ENCODE assay signal across 13 cellular contexts in the genomic region with DNA sequence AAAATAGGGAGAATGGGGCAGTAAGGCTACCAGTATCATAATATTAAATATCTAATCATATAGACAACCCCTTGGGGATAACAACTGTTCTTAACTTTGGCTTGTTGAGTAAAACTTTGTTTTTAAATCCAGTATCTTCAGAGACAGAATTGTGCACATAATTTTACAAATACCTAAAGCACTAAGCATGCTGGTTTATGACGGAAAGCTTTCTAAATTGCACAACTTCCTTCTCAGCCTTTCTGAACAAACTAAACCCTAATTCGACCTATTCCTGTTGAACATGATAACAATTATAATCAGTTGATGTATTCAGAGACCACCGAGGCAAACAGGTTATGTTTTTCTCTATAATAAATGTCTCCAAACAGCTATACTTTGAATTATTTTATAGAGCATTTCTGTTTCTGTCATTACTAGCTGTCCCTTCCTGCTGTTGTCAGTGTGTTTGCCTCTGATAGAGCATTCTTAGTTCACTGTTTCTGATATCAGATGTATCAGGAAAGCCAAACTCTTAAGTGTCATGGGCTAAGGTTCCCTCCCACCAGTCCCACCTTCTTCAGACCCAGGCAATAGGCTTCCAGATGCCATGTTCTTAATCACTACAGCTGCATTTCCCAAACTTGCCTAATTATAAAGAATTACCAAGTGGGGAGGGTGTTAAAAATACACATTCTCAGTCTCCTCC. TPM values are rescaled to one million over a fixed set of nuclear protein-coding genes. Genes with fewer than 3 reads are reported as not detected.
DNase-seq lines count a peak whose midpoint lies in the region; ATAC-seq, FAIRE-seq and TF ChIP-seq lines count a peak whose summit lies in the region.
"Had no signal": no experiment of that assay in that cellular context is flagged by ENCODE, and none has a peak within 500 bp of the region (broad histone marks: within the 10 kb centered on the region; RNA-seq: fewer than 3 reads in every experiment).

No MANE protein-coding gene starts in this region.

- H3K36me3 ChIP-seq in IMR-90 (ENCODE audit: control insufficient read depth, insufficient read depth, low read length) = no peaks in the 10 kb centered on the region
- no peaks in the 10 kb centered on the region for H3K36me3 ChIP-seq in brain microvascular endothelial cell (replicated peaks)
- H3K36me3 ChIP-seq in keratinocyte (ENCODE audit: control insufficient read depth in 2 of 2, extremely low read depth in 1 of 2, insufficient read depth in 2 of 2, low read length in 2 of 2) = no peaks in the 10 kb centered on the region
- no peaks in the 10 kb centered on the region for H3K36me3 ChIP-seq in thoracic aorta

- no peak for TF ChIP-seq RAD21 in IMR-90 (IDR thresholded peaks at IDR 0.05; ENCODE audit: low read length)

- peaks cover under 1% of the 10 kb centered on the region for H3K4me1 Mint-ChIP-seq in activated T-helper 2 cell treated with anti-CD3 and anti-CD28 coated beads, Interferon-gamma antibody, Interleukin-2, Interleukin-4, amounts not matched to agents 10 μg/mL and 5 μg/mL and 100 μg/mL, durations not matched to agents 14 hours and 24 hours and 36 hours (ENCODE audit: low read depth)
- no peaks in the 10 kb centered on the region for H3K4me1 Mint-ChIP-seq in activated CD4-positive, alpha-beta T cell treated with anti-CD3 and anti-CD28 coated beads, Interleukin-2, amount 10 ng/mL, durations not matched to agents 7 days and 5 days

- H2AK5ac ChIP-seq in IMR-90 (ENCODE audit: low read depth, low read length) = peak overlapping the region; percentile 82

- TF ChIP-seq CTCF in IMR-90 (conservative IDR thresholded peaks at IDR 0.05; ENCODE audit: low read depth, low read length) (no peak), brain microvascular endothelial cell (IDR thresholded peaks at IDR 0.05; ENCODE audit: low read depth, low read length, missing control alignments) (no peak), keratinocyte (optimal IDR thresholded peaks at IDR 0.05 in 1 of 3, IDR thresholded peaks at IDR 0.05 in 1 of 3, conservative IDR thresholded peaks at IDR 0.05 in 1 of 3; ENCODE audit: extremely low read depth in 1 of 3, insufficient read depth in 2 of 3, low read length in 3 of 3) (no peak), thoracic aorta (IDR thresholded peaks at IDR 0.05) (no peak)

- in situ Hi-C loops in IMR-90 (cut with MboI; ENCODE audit: low sequenced_read_pairs) (no loop called here), brain microvascular endothelial cell (cut with HindIII; ENCODE audit: low pct_ligation_motif_present, low sequenced_read_pairs) (no loop called here)

- no peaks in the 10 kb centered on the region for H3K9me3 ChIP-seq in IMR-90 (ENCODE audit: control insufficient read depth, insufficient read depth, low read length)
- H3K9me3 ChIP-seq in keratinocyte (ENCODE audit: control insufficient read depth, low read depth, low read length) = no peaks in the 10 kb centered on the region
- no peaks in the 10 kb centered on the region for H3K9me3 ChIP-seq in thoracic aorta

- POLR2A ChIA-PET in IMR-90 (lab: Charles Lee; ENCODE audit: unreplicated experiment) = no interaction called here
- POLR2A ChIA-PET in activated CD4-positive, alpha-beta T cell treated with anti-CD3 and anti-CD28 coated beads, Interleukin-2, amount 10 ng/mL, durations not matched to agents 7 days and 5 days (lab: Charles Lee) = no interaction called here

- peak overlapping the region; percentile 40 for H2BK120ac ChIP-seq in IMR-90 (ENCODE audit: low read depth, low read length)

- H3K27me3 Mint-ChIP-seq in activated T-helper 2 cell treated with anti-CD3 and anti-CD28 coated beads, Interferon-gamma antibody, Interleukin-2, Interleukin-4, amounts not matched to agents 10 μg/mL and 5 μg/mL and 100 μg/mL, durations not matched to agents 14 hours and 24 hours and 36 hours (ENCODE audit: low read depth) = no peaks in the 10 kb centered on the region
- H3K27me3 Mint-ChIP-seq in activated CD4-positive, alpha-beta T cell treated with anti-CD3 and anti-CD28 coated beads, Interleukin-2, amount 10 ng/mL, durations not matched to agents 7 days and 5 days = no peaks in the 10 kb centered on the region
- H3K27me3 Mint-ChIP-seq: effector memory CD8-positive, alpha-beta T cell had no signal

- H3K36me3 Mint-ChIP-seq in activated T-helper 2 cell treated with anti-CD3 and anti-CD28 coated beads, Interferon-gamma antibody, Interleukin-2, Interleukin-4, amounts not matched to agents 10 μg/mL and 5 μg/mL and 100 μg/mL, durations not matched to agents 14 hours and 24 hours and 36 hours (ENCODE audit: low read depth) = no peaks in the 10 kb centered on the region
- no peaks in the 10 kb centered on the region for H3K36me3 Mint-ChIP-seq in activated CD4-positive, alpha-beta T cell treated with anti-CD3 and anti-CD28 coated beads, Interleukin-2, amount 10 ng/mL, durations not matched to agents 7 days and 5 days (ENCODE audit: low read depth)

- H2BK5ac ChIP-seq in IMR-90 (ENCODE audit: low read depth, low read length, poor library complexity, severe bottlenecking) = peak overlapping the region; percentile 78

- no peak overlapping the region for H3K56ac ChIP-seq in IMR-90 (ENCODE audit: extremely low read depth, insufficient read depth, low read length)

- no peak for FAIRE-seq in keratinocyte (lab: Jason Lieb, UNC)
- FAIRE-seq: D721Med had no signal

- dilution Hi-C loops in IMR-90 (cut with HindIII; ENCODE audit: low sequenced_read_pairs, unreplicated experiment) = no loop called here
- dilution Hi-C loops in keratinocyte (cut with MboI; ENCODE audit: extremely low pct_ligation_motif_present, low sequenced_read_pairs) = no loop called here

- no peaks in the 10 kb centered on the region for H3K9me3 Mint-ChIP-seq in activated T-helper 2 cell treated with anti-CD3 and anti-CD28 coated beads, Interferon-gamma antibody, Interleukin-2, Interleukin-4, amounts not matched to agents 10 μg/mL and 5 μg/mL and 100 μg/mL, durations not matched to agents 14 hours and 24 hours and 36 hours
- H3K9me3 Mint-ChIP-seq in activated CD4-positive, alpha-beta T cell treated with anti-CD3 and anti-CD28 coated beads, Interleukin-2, amount 10 ng/mL, durations not matched to agents 7 days and 5 days = no peaks in the 10 kb centered on the region
- H3K9me3 Mint-ChIP-seq: effector memory CD8-positive, alpha-beta T cell had no signal

- peak overlapping the region; percentile 38; the same call in 1 of the 2 replicates for H3K4me2 ChIP-seq in IMR-90 (ENCODE audit: low read depth, low read length)
- H3K4me2 ChIP-seq in keratinocyte (ENCODE audit: control insufficient read depth, extremely low read depth, insufficient read depth, low read depth, low read length) = no peak overlapping the region
- H3K4me2 ChIP-seq: KMS-11 had no signal

- CTCF ChIA-PET in IMR-90 (lab: Yijun Ruan, JAX) = interaction anchor here (1.4 kb wide), 1 partner anchor 16 kb away, joined by 5 read pairs; no protein-coding TSS in a partner anchor
- CTCF ChIA-PET in activated CD4-positive, alpha-beta T cell treated with anti-CD3 and anti-CD28 coated beads, Interleukin-2, amount 10 ng/mL, durations not matched to agents 7 days and 5 days (lab: Charles Lee) = interaction anchor here (0.6 to 1.5 kb wide), 3 partner anchors 12 to 377 kb away, joined by 3 read pairs; partner anchors contain the start of gene LPIN3

- H3K4ac ChIP-seq in IMR-90 (ENCODE audit: low read depth, low read length) = peak overlapping the region; percentile 57

- WGBS in IMR-90 (ENCODE audit: extremely low coverage in 2 of 2, insufficient read length in 1 of 2), 2 experiments = no CpG with 5 or more reads among the region's 3 CpGs

- peaks cover 44 to 74% of the 10 kb centered on the region in 2 experiments for H3K79me1 ChIP-seq in IMR-90 (ENCODE audit: low read depth in 1 of 2, low read length in 2 of 2)

- peaks cover 52% of the 10 kb centered on the region for H3K79me2 ChIP-seq in keratinocyte (ENCODE audit: control insufficient read depth, insufficient read depth, low read length)

- H2BK20ac ChIP-seq in IMR-90 (ENCODE audit: low read depth, low read length) = peak overlapping the region; percentile 20; the same call in 1 of the 2 replicates

- no TSS peak for BruUV-seq in IMR-90 (replicated peaks; lab: Mats Ljungman, UMichigan)

- H4K91ac ChIP-seq in IMR-90 (ENCODE audit: insufficient read depth, low read depth, low read length) = no peak overlapping the region

- peak overlapping the region; percentile 67; the same call in 1 of the 3 replicates for H2BK15ac ChIP-seq in IMR-90 (ENCODE audit: low read depth, low read length)

- H2AFZ ChIP-seq in IMR-90 (replicated peaks; ENCODE audit: low read length, poor library complexity) (no peak overlapping the region), keratinocyte (ENCODE audit: control insufficient read depth, low read length) (no peak overlapping the region)

- H3K27me3 ChIP-seq in IMR-90 (ENCODE audit: control insufficient read depth, insufficient read depth, low read length) = no peaks in the 10 kb centered on the region
- H3K27me3 ChIP-seq in brain microvascular endothelial cell (replicated peaks) = no peaks in the 10 kb centered on the region
- no peaks in the 10 kb centered on the region for H3K27me3 ChIP-seq in keratinocyte (ENCODE audit: control insufficient read depth, extremely low read depth, insufficient read depth, low read length)
- no peaks in the 10 kb centered on the region for H3K27me3 ChIP-seq in thoracic aorta (replicated peaks; ENCODE audit: insufficient read depth)

- no peak overlapping the region for H3K4me3 ChIP-seq in IMR-90 (ENCODE audit: insufficient read depth, low read depth, low read length)
- H3K4me3 ChIP-seq in brain microvascular endothelial cell (ENCODE audit: low read depth, low read length) = no peak overlapping the region
- H3K4me3 ChIP-seq in keratinocyte (ENCODE audit: control insufficient read depth in 2 of 3, extremely low read depth in 1 of 3, insufficient read depth in 2 of 3, low read depth in 1 of 3, low read length in 3 of 3) = no peak overlapping the region
- H3K4me3 ChIP-seq in thoracic aorta = no peak overlapping the region

- peak overlapping the region; percentile 18 for H3K14ac ChIP-seq in IMR-90 (replicated peaks; ENCODE audit: low read depth, low read length)

- peak overlapping the region; percentile 68; the same call in 1 of the 2 replicates for H3K23ac ChIP-seq in IMR-90 (ENCODE audit: low read depth, low read length)

- peak overlapping the region; percentile 92; the same call in 1 of the 2 replicates for H3K18ac ChIP-seq in IMR-90 (ENCODE audit: low read depth, low read length)

- H3K27ac ChIP-seq in IMR-90 (ENCODE audit: insufficient read depth, low read length) (peak overlapping the region; percentile 33; the same call in 1 of the 2 replicates), brain microvascular endothelial cell (peak overlapping the region; percentile 77), keratinocyte (ENCODE audit: control insufficient read depth, insufficient read depth, low read length) (peak overlapping the region; percentile 10), thoracic aorta (peak overlapping the region; percentile 46 to 72)
- H3K27ac ChIP-seq: KMS-11 had no signal

- H3K27ac Mint-ChIP-seq in activated T-helper 2 cell treated with anti-CD3 and anti-CD28 coated beads, Interferon-gamma antibody, Interleukin-2, Interleukin-4, amounts not matched to agents 10 μg/mL and 5 μg/mL and 100 μg/mL, durations not matched to agents 14 hours and 24 hours and 36 hours = no peak overlapping the region
- no peak overlapping the region for H3K27ac Mint-ChIP-seq in activated CD4-positive, alpha-beta T cell treated with anti-CD3 and anti-CD28 coated beads, Interleukin-2, amount 10 ng/mL, durations not matched to agents 7 days and 5 days
- H3K27ac Mint-ChIP-seq: effector memory CD8-positive, alpha-beta T cell had no signal

- intact Hi-C loops in IMR-90 (cut with micrococcal nuclease) = loop anchor here (1.0 kb wide), 1 partner anchor 7 kb away; no protein-coding TSS in a partner anchor
- intact Hi-C loops in activated T-helper 2 cell treated with anti-CD3 and anti-CD28 coated beads, Interferon-gamma antibody, Interleukin-2, Interleukin-4, amounts not matched to agents 10 μg/mL and 5 μg/mL and 100 μg/mL, durations not matched to agents 14 hours and 24 hours and 36 hours (cut with micrococcal nuclease) = no loop called here

- H3K9ac ChIP-seq in IMR-90 (ENCODE audit: low read depth, low read length) (no peak overlapping the region), keratinocyte (ENCODE audit: control insufficient read depth, extremely low read depth, insufficient read depth, low read length) (no peak overlapping the region)
- H3K9ac ChIP-seq: KMS-11 had no signal

- H3K9me1 ChIP-seq in IMR-90 (ENCODE audit: insufficient read depth, low read length) (peaks cover 20% of the 10 kb centered on the region), keratinocyte (ENCODE audit: control insufficient read depth, extremely low read depth, insufficient read depth, low read length) (no peaks in the 10 kb centered on the region)

- H3K4me3 Mint-ChIP-seq in activated T-helper 2 cell treated with anti-CD3 and anti-CD28 coated beads, Interferon-gamma antibody, Interleukin-2, Interleukin-4, amounts not matched to agents 10 μg/mL and 5 μg/mL and 100 μg/mL, durations not matched to agents 14 hours and 24 hours and 36 hours (ENCODE audit: low read depth) = no peak overlapping the region
- H3K4me3 Mint-ChIP-seq in activated CD4-positive, alpha-beta T cell treated with anti-CD3 and anti-CD28 coated beads, Interleukin-2, amount 10 ng/mL, durations not matched to agents 7 days and 5 days = no peak overlapping the region
- H3K4me3 Mint-ChIP-seq: effector memory CD8-positive, alpha-beta T cell had no signal

- H2AK9ac ChIP-seq in IMR-90 (replicated peaks; ENCODE audit: low read depth, low read length, poor library complexity) = no peak overlapping the region

- TF ChIP-seq POLR2A in IMR-90 (IDR thresholded peaks at IDR 0.05; ENCODE audit: low read depth, low read length) = no peak

- ATAC-seq in IMR-90 (ENCODE audit: low read depth) = peak; percentile 40; the same call in 1 of the 2 replicates
- peak; percentile 70 for ATAC-seq in thoracic aorta (ENCODE audit: insufficient number of reproducible peaks, low FRiP score, low read depth)
- ATAC-seq in HG02678 (IDR thresholded peaks at IDR 0.05; ENCODE audit: unreplicated experiment) = no peak
- ATAC-seq: effector memory CD8-positive, alpha-beta T cell had no signal

- H4K20me1 ChIP-seq in IMR-90 (ENCODE audit: insufficient read depth, low read length) = peaks cover 48% of the 10 kb centered on the region
- H4K20me1 ChIP-seq in keratinocyte (ENCODE audit: control insufficient read depth, extremely low read depth, insufficient read depth, low read length) = no peaks in the 10 kb centered on the region

- peak overlapping the region in 1 of 2 experiments; percentile 62; a peak in 1 of 4 replicates for H4K8ac ChIP-seq in IMR-90 (ENCODE audit: low read depth in 2 of 2, low read length in 2 of 2)

- peaks cover 17% of the 10 kb centered on the region for H3K4me1 ChIP-seq in IMR-90 (ENCODE audit: control insufficient read depth, insufficient read depth, low read length)
- H3K4me1 ChIP-seq in keratinocyte (ENCODE audit: control insufficient read depth, extremely low read depth, insufficient read depth, low read length) = peaks cover 24% of the 10 kb centered on the region
- H3K4me1 ChIP-seq in thoracic aorta (ENCODE audit: control insufficient read depth in 1 of 2, low read depth in 2 of 2) = peaks cover 27 to 42% of the 10 kb centered on the region in 2 donors

- DNase-seq in IMR-90 = peak; percentile 61
- no peak for DNase-seq in brain microvascular endothelial cell
- no peak for DNase-seq in keratinocyte (ENCODE audit: low read depth, low spot score)
- DNase-seq in thoracic aorta (ENCODE audit: low spot score) = no peak
- no peak for DNase-seq in activated T-helper 2 cell treated with anti-CD3 and anti-CD28 coated beads, Interferon-gamma antibody, Interleukin-2, Interleukin-4, amounts not matched to agents 10 μg/mL and 5 μg/mL and 100 μg/mL, durations not matched to agents 14 hours and 24 hours and 36 hours (ENCODE audit: low spot score)
- no peak for DNase-seq in activated CD4-positive, alpha-beta T cell treated with anti-CD3 and anti-CD28 coated beads, Interleukin-2, amount 10 ng/mL, durations not matched to agents 7 days and 5 days
- DNase-seq in activated CD8-positive, alpha-beta memory T cell treated with anti-CD3 and anti-CD28 coated beads for 24 hours = no peak
- DNase-seq: activated T-cell treated with anti-CD3 and anti-CD28 coated beads for 4 hours; effector memory CD8-positive, alpha-beta T cell; NCI-H446 treated with DMSO at 0.1 percent for 48 hours had no signal

- peak overlapping the region; percentile 49; the same call in 1 of the 2 replicates for H4K5ac ChIP-seq in IMR-90 (ENCODE audit: low read depth, low read length)

RNA-seq across cellular contexts. Expression of gene ZHX3, which starts 8.7 kb away (rescaled TPM):
- total RNA-seq in IMR-90 (2012; rRNA removed) (28.0 and 28.3 TPM in 2 replicates), thoracic aorta (10 to 100 TPM; 60.8 to 74.9 TPM)
- polyA plus RNA-seq in IMR-90 (2012; rRNA removed) (22.0 and 25.0 TPM in 2 replicates), keratinocyte (12.6 to 19.6 TPM (median 16.5 TPM) in 3 replicates)
- polyA plus RNA-seq in IMR-90 (2012; cell fraction: cytosol; rRNA removed) = 11.2 and 16.4 TPM in 2 replicates
- 13.8 and 21.1 TPM in 2 replicates for polyA plus RNA-seq in IMR-90 (2012; cell fraction: nucleus; rRNA removed; ENCODE audit: low replicate concordance)
- polyA plus RNA-seq in keratinocyte (2011; ENCODE audit: low read depth) = 7.5 TPM
- 17.2 and 21.0 TPM in 2 replicates for polyA plus RNA-seq in keratinocyte (2011; cell fraction: cytosol; rRNA removed)
- polyA plus RNA-seq in keratinocyte (2011; cell fraction: nucleus; rRNA removed) = 30.8 and 35.5 TPM in 2 replicates
- 6.7 and 16.3 TPM in 2 replicates for polyA plus RNA-seq in keratinocyte (2012; ENCODE audit: low replicate concordance)
- 33.7 to 81.9 TPM (median 44.3 TPM) in 3 replicates for polyA minus RNA-seq in keratinocyte
- polyA minus RNA-seq in keratinocyte (2011; cell fraction: cytosol; rRNA and poly(A)+ RNA removed) = 21.5 TPM
- polyA minus RNA-seq in keratinocyte (2011; cell fraction: nucleus; rRNA and poly(A)+ RNA removed) = 14.6 and 35.0 TPM in 2 replicates
- total RNA-seq in activated T-helper 2 cell treated with anti-CD3 and anti-CD28 coated beads, Interferon-gamma antibody, Interleukin-2, Interleukin-4, amounts not matched to agents 10 μg/mL and 5 μg/mL and 100 μg/mL, durations not matched to agents 14 hours and 24 hours and 36 hours = 8.2 and 11.4 TPM in 2 replicates
- 10 to 100 TPM in 1 of 2 experiments, 1 to 10 TPM in 1; 8.6 to 10.2 TPM for total RNA-seq in activated CD4-positive, alpha-beta T cell treated with anti-CD3 and anti-CD28 coated beads, Interleukin-2, amount 10 ng/mL, durations not matched to agents 7 days and 5 days

RNA-seq across cellular contexts. Expression of gene LPIN3, which starts 31.8 kb away (rescaled TPM):
- total RNA-seq in IMR-90 (2012; rRNA removed) = 1.7 and 2.3 TPM in 2 replicates
- 6.1 and 8.3 TPM in 2 replicates for polyA plus RNA-seq in IMR-90 (2012; rRNA removed)
- 1.7 and 3.0 TPM in 2 replicates for polyA plus RNA-seq in IMR-90 (2012; cell fraction: cytosol; rRNA removed)
- 52.7 and 87.4 TPM in 2 replicates for polyA plus RNA-seq in IMR-90 (2012; cell fraction: nucleus; rRNA removed; ENCODE audit: low replicate concordance)
- polyA plus RNA-seq in keratinocyte = 15.6 to 32.4 TPM (median 18.1 TPM) in 3 replicates
- 6.8 TPM for polyA plus RNA-seq in keratinocyte (2011; ENCODE audit: low read depth)
- 5.0 and 6.8 TPM in 2 replicates for polyA plus RNA-seq in keratinocyte (2011; cell fraction: cytosol; rRNA removed)
- polyA plus RNA-seq in keratinocyte (2011; cell fraction: nucleus; rRNA removed) = 99.7 and 132 TPM in 2 replicates
- polyA plus RNA-seq in keratinocyte (2012; ENCODE audit: low replicate concordance) = 12.8 and 16.4 TPM in 2 replicates
- 24.5 to 32.6 TPM (median 26.3 TPM) in 3 replicates for polyA minus RNA-seq in keratinocyte
- 6.7 TPM for polyA minus RNA-seq in keratinocyte (2011; cell fraction: cytosol; rRNA and poly(A)+ RNA removed)
- 30.2 and 32.1 TPM in 2 replicates for polyA minus RNA-seq in keratinocyte (2011; cell fraction: nucleus; rRNA and poly(A)+ RNA removed)
- 10 to 100 TPM; 28.7 to 29.6 TPM for total RNA-seq in thoracic aorta
- 1.2 and 1.6 TPM in 2 replicates for total RNA-seq in activated T-helper 2 cell treated with anti-CD3 and anti-CD28 coated beads, Interferon-gamma antibody, Interleukin-2, Interleukin-4, amounts not matched to agents 10 μg/mL and 5 μg/mL and 100 μg/mL, durations not matched to agents 14 hours and 24 hours and 36 hours
- total RNA-seq in activated CD4-positive, alpha-beta T cell treated with anti-CD3 and anti-CD28 coated beads, Interleukin-2, amount 10 ng/mL, durations not matched to agents 7 days and 5 days = 1 to 10 TPM; 4.3 to 4.6 TPM

RNA-seq across cellular contexts. Expression of gene EMILIN3, which starts 57.7 kb away (rescaled TPM):
- total RNA-seq in IMR-90 (2012; rRNA removed) (under 0.01 TPM in 2 replicates), thoracic aorta (under 1 TPM; 0.14 to 0.27 TPM)
- polyA plus RNA-seq in IMR-90 (2012; rRNA removed) (0.07 and 0.16 TPM in 2 replicates), keratinocyte (not detected in 3 replicates)
- 0.04 and 0.15 TPM in 2 replicates for polyA plus RNA-seq in IMR-90 (2012; cell fraction: cytosol; rRNA removed)
- polyA plus RNA-seq in IMR-90 (2012; cell fraction: nucleus; rRNA removed; ENCODE audit: low replicate concordance) = 0.02 and 0.10 TPM in 2 replicates
- polyA plus RNA-seq in keratinocyte (2011; ENCODE audit: low read depth) = not detected
- polyA plus RNA-seq in keratinocyte (2011; cell fraction: cytosol; rRNA removed) = not detected in 2 replicates
- not detected in 2 replicates for polyA plus RNA-seq in keratinocyte (2011; cell fraction: nucleus; rRNA removed)
- 0.07 TPM in 1 of 2 replicates, not detected in the other for polyA plus RNA-seq in keratinocyte (2012; ENCODE audit: low replicate concordance)
- not detected in 3 replicates for polyA minus RNA-seq in keratinocyte
- not detected for polyA minus RNA-seq in keratinocyte (2011; cell fraction: cytosol; rRNA and poly(A)+ RNA removed)
- not detected in 2 replicates for polyA minus RNA-seq in keratinocyte (2011; cell fraction: nucleus; rRNA and poly(A)+ RNA removed)
- total RNA-seq in activated T-helper 2 cell treated with anti-CD3 and anti-CD28 coated beads, Interferon-gamma antibody, Interleukin-2, Interleukin-4, amounts not matched to agents 10 μg/mL and 5 μg/mL and 100 μg/mL, durations not matched to agents 14 hours and 24 hours and 36 hours = 0.07 TPM in 1 of 2 replicates, not detected in the other
- not detected for total RNA-seq in activated CD4-positive, alpha-beta T cell treated with anti-CD3 and anti-CD28 coated beads, Interleukin-2, amount 10 ng/mL, durations not matched to agents 7 days and 5 days

Comparison
In these comparisons a context has a peak if more than half of its experiments do, and no peak if none do; other contexts are left out.
1. H3K27ac ChIP-seq: peak in every context shown above with its lines; median percentile 77 in brain microvascular endothelial cell; 59 in thoracic aorta; 33 in IMR-90; 10 in keratinocyte.